In the genomic region with DNA sequence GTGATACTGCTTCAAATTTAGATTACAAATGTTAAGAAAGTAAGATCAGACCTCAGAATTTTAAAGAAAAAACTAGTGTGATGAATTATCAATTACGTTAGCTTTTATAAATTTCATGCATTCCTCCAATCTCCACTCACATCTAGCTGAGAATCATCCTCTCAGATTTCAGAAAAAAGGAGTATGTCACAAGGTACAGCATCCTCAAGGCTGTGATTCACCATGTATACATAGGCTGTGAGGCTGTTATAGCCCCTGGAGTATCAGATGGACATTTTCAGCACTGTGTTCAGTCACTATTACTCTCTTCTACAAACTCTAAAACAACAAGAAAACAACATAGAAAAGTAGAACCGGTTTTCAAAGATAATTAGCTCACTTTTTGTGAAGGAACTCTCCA, we compare ENCODE assay signal across 19 cellular contexts.
DNase-seq lines count a peak whose midpoint lies in the region; ATAC-seq and TF ChIP-seq lines count a peak whose summit lies in the region.
"Had no signal": no experiment of that assay in that cellular context is flagged by ENCODE, and none has a peak within 500 bp of the region (broad histone marks: within the 10 kb centered on the region; RNA-seq: fewer than 3 reads in every experiment).

No MANE protein-coding gene starts in this region.

- H3K27me3 ChIP-seq in AG04450 (ENCODE audit: control insufficient read depth, insufficient read depth, low read length) = no peaks in the 10 kb centered on the region
- no peaks in the 10 kb centered on the region for H3K27me3 ChIP-seq in HAP-1 (ENCODE audit: low read depth)
- H3K27me3 ChIP-seq in effector memory CD4-positive, alpha-beta T cell (replicated peaks; ENCODE audit: control insufficient read depth, insufficient read depth, low read length, poor library complexity, severe bottlenecking) = no peaks in the 10 kb centered on the region
- H3K27me3 ChIP-seq: dorsolateral prefrontal cortex had no signal

- DNase-seq in AG04450 (ENCODE audit: low read depth, low spot score) (peak; percentile 75), HT1080 (ENCODE audit: low read depth) (peak; percentile 77), astrocyte of the hippocampus (ENCODE audit: low read depth, low spot score) (peak; percentile 4), iris pigment epithelial cell (ENCODE audit: low read depth) (peak; percentile 83), HAP-1 (ENCODE audit: low spot score in 2 of 2) (no peak)
- no peak for DNase-seq in effector memory CD4-positive, alpha-beta T cell
- DNase-seq: aorta, Calu3, dorsolateral prefrontal cortex, MM.1S, NCI-H2081, NCI-H748 treated with DMSO at 0.1 percent for 48 hours, small intestine had no signal

- POLR2A ChIA-PET in AG04450 (lab: Yijun Ruan, JAX) = interaction anchor here (0.5 to 1.2 kb wide), 2 partner anchors 17 to 288 kb away, joined by 3 to 7 read pairs; partner anchors contain the start of gene STAG1

- no peak overlapping the region for H3K4me3 ChIP-seq in AG04450 (ENCODE audit: low read depth, low read length)
- H3K4me3 ChIP-seq in HAP-1 = no peak overlapping the region
- H3K4me3 ChIP-seq in effector memory CD4-positive, alpha-beta T cell (ENCODE audit: insufficient read depth, low read depth, low read length, poor library complexity, severe bottlenecking) = no peak overlapping the region
- H3K4me3 ChIP-seq: dorsolateral prefrontal cortex had no signal

- ATAC-seq in GM18520 (IDR thresholded peaks at IDR 0.05; ENCODE audit: unreplicated experiment) (no peak), GM19035 (IDR thresholded peaks at IDR 0.05; ENCODE audit: unreplicated experiment) (no peak)
- ATAC-seq: left lobe of liver; Panc1; stimulated activated memory B cell treated with anti-CD40 and anti-IgM and Interleukin-4, amounts not matched to agents 10 μg/mL and 1 μg/mL and 100 μg/mL, for 72 hours had no signal

- CTCF ChIA-PET in AG04450 (lab: Charles Lee) = interaction anchor here (0.6 to 2.1 kb wide), 6 partner anchors 34 to 550 kb away, joined by 4 to 11 read pairs (median 6); partner anchors contain the start of gene STAG1

- in situ Hi-C loops in HAP-1 (cut with MboI; ENCODE audit: low sequenced_read_pairs) = no loop called here

- H3K36me3 ChIP-seq in HAP-1 (replicated peaks) = no peaks in the 10 kb centered on the region
- H3K36me3 ChIP-seq in effector memory CD4-positive, alpha-beta T cell (ENCODE audit: control insufficient read depth, insufficient read depth, low read length) = peaks cover 3% of the 10 kb centered on the region

- peak overlapping the region; percentile 92 for H3K27ac ChIP-seq in AG04450 (ENCODE audit: low read depth, low read length)
- no peak overlapping the region for H3K27ac ChIP-seq in effector memory CD4-positive, alpha-beta T cell (ENCODE audit: insufficient read depth, low read length, poor library complexity, severe bottlenecking)
- H3K27ac ChIP-seq: VCaP had no signal

- H3K4me1 ChIP-seq in HAP-1 = no peaks in the 10 kb centered on the region
- H3K4me1 ChIP-seq in effector memory CD4-positive, alpha-beta T cell (ENCODE audit: control insufficient read depth, insufficient read depth, low read length, poor library complexity, severe bottlenecking) = no peaks in the 10 kb centered on the region

- TF ChIP-seq CTCF in AG04450 (IDR thresholded peaks at IDR 0.05; ENCODE audit: low read depth, low read length) = no peak

- H3K9me3 ChIP-seq in AG04450 (ENCODE audit: control insufficient read depth, insufficient read depth, low read length) = no peaks in the 10 kb centered on the region
- no peaks in the 10 kb centered on the region for H3K9me3 ChIP-seq in HAP-1
- no peaks in the 10 kb centered on the region for H3K9me3 ChIP-seq in effector memory CD4-positive, alpha-beta T cell (ENCODE audit: control insufficient read depth, low read length)

Comparison
In these comparisons a context has a peak if more than half of its experiments do, and no peak if none do; other contexts are left out.
1. DNase-seq: peak in AG04450 (single experiment), HT1080 (single experiment), astrocyte of the hippocampus (single experiment) and iris pigment epithelial cell (single experiment); none in HAP-1 (0 of 2) and effector memory CD4-positive, alpha-beta T cell (0 of 3).